Comparison of ENCODE assay signal across 33 cellular contexts in genomic region chr9:131385296-131385695, GRCh38.
"Had no signal": no experiment of that assay in that cellular context is flagged by ENCODE, and none has a peak within 500 bp of the region (broad histone marks: within the 10 kb centered on the region; RNA-seq: fewer than 3 reads in every experiment).

No MANE protein-coding gene starts in this region.

- H3K4me3 Mint-ChIP-seq: activated CD4-positive, alpha-beta T cell treated with anti-CD3 and anti-CD28 coated beads, Interleukin-2, amount 10 ng/mL, durations not matched to agents 24 days and 14 days; activated CD8-positive, alpha-beta T cell treated with anti-CD3 and anti-CD28 coated beads for 36 hours; activated naive CD8-positive, alpha-beta T cell treated with anti-CD3 and anti-CD28 coated beads for 36 hours; activated T-cell treated with anti-CD3 and anti-CD28 coated beads, Interleukin-2, amount 50 U/mL, for 72 hours; activated T-helper 17 cell treated with anti-CD3 and anti-CD28 coated beads, Interleukin-2, amount 50 U/mL, for 72 hours; T-helper 1 cell treated with Interleukin-12 subunit alpha and Interleukin-12 subunit beta and Interleukin-4 antibody, amounts not matched to agents 30 μg/mL and 1 μg/mL, for 36 hours; T-helper 2 cell treated with Interferon-gamma antibody and Interleukin-4, amounts not matched to agents 5 μg/mL and 100 μg/mL, for 36 hours had no signal

- H2AFZ ChIP-seq: PC-9 had no signal

- H3K4me3 ChIP-seq: K562, PC-9, SK-N-MC had no signal

- H3K9me3 Mint-ChIP-seq: activated CD4-positive, alpha-beta T cell treated with anti-CD3 and anti-CD28 coated beads, Interleukin-2, amount 10 ng/mL, durations not matched to agents 24 days and 14 days; activated CD8-positive, alpha-beta T cell treated with anti-CD3 and anti-CD28 coated beads for 36 hours; activated naive CD8-positive, alpha-beta T cell treated with anti-CD3 and anti-CD28 coated beads for 36 hours; activated T-cell treated with anti-CD3 and anti-CD28 coated beads, Interleukin-2, amount 50 U/mL, for 72 hours; activated T-helper 17 cell treated with anti-CD3 and anti-CD28 coated beads, Interleukin-2, amount 50 U/mL, for 72 hours; T-helper 1 cell treated with Interleukin-12 subunit alpha and Interleukin-12 subunit beta and Interleukin-4 antibody, amounts not matched to agents 30 μg/mL and 1 μg/mL, for 36 hours; T-helper 2 cell treated with Interferon-gamma antibody and Interleukin-4, amounts not matched to agents 5 μg/mL and 100 μg/mL, for 36 hours had no signal

- DNase-seq: activated CD4-positive, alpha-beta T cell treated with anti-CD3 and anti-CD28 coated beads for 1 hour; activated CD4-positive, alpha-beta T cell treated with anti-CD3 and anti-CD28 coated beads, Interleukin-2, amount 10 ng/mL, durations not matched to agents 24 days and 14 days; activated CD4-positive, alpha-beta T cell treated with anti-CD3 and anti-CD28 coated beads, Interleukin-2, amount 50 U/mL, for 4 hours; activated CD4-positive, CD25-positive, alpha-beta regulatory T cell; activated CD8-positive, alpha-beta T cell treated with anti-CD3 and anti-CD28 coated beads for 36 hours; activated effector memory CD4-positive, alpha-beta T cell treated with anti-CD3 and anti-CD28 coated beads, Interleukin-2, amount 50 U/mL, for 16 hours; activated naive CD4-positive, alpha-beta T cell; activated naive CD4-positive, alpha-beta T cell treated with anti-CD3 and anti-CD28 coated beads, Interleukin-2, amount 50 U/mL, for 16 hours; activated naive CD8-positive, alpha-beta T cell treated with anti-CD3 and anti-CD28 coated beads for 36 hours; activated T-cell treated with anti-CD3 and anti-CD28 coated beads, Interleukin-2, amount 50 U/mL, for 1 hour; activated T-cell treated with anti-CD3 and anti-CD28 coated beads, Interleukin-2, amount 50 U/mL, for 72 hours; amniotic stem cell; aorta; brain microvascular endothelial cell; central memory CD4-positive, alpha-beta T cell; IMR-90; NCI-H1092 treated with DMSO at 0.1 percent for 48 hours; NCI-H1417; NCI-H146; NCI-H187; NCI-H2081; NCI-H2171 treated with DMSO at 0.1 percent for 48 hours; NCI-H345; NCI-H524 treated with DMSO at 0.1 percent for 48 hours; NCI-H748 treated with DMSO at 0.1 percent for 48 hours; NK-92 treated with Interleukin-12 subunit alpha and Interleukin-12 subunit beta, amount 100 ng/mL, for 24 hours; PC-9; Right ventricle myocardium superior had no signal

- H3K36me3 ChIP-seq: brain microvascular endothelial cell had no signal

- H3K4me2 ChIP-seq: PC-9 had no signal

- ATAC-seq: activated CD8-positive, alpha-beta T cell treated with anti-CD3 and anti-CD28 coated beads for 36 hours; activated T-cell treated with anti-CD3 and anti-CD28 coated beads, Interleukin-2, amount 50 U/mL, for 72 hours; activated T-helper 17 cell treated with anti-CD3 and anti-CD28 coated beads, Interleukin-2, amount 50 U/mL, for 72 hours; K562 had no signal

- H3K36me3 Mint-ChIP-seq: activated naive CD8-positive, alpha-beta T cell treated with anti-CD3 and anti-CD28 coated beads for 36 hours had no signal

- H3K27ac ChIP-seq: brain microvascular endothelial cell, PC-9, SK-N-MC had no signal

- H3K27ac Mint-ChIP-seq: activated CD4-positive, alpha-beta T cell treated with anti-CD3 and anti-CD28 coated beads, Interleukin-2, amount 10 ng/mL, durations not matched to agents 24 days and 14 days; activated CD8-positive, alpha-beta T cell treated with anti-CD3 and anti-CD28 coated beads for 36 hours; activated naive CD8-positive, alpha-beta T cell treated with anti-CD3 and anti-CD28 coated beads for 36 hours; activated T-cell treated with anti-CD3 and anti-CD28 coated beads, Interleukin-2, amount 50 U/mL, for 72 hours; activated T-helper 17 cell treated with anti-CD3 and anti-CD28 coated beads, Interleukin-2, amount 50 U/mL, for 72 hours; T-helper 1 cell treated with Interleukin-12 subunit alpha and Interleukin-12 subunit beta and Interleukin-4 antibody, amounts not matched to agents 30 μg/mL and 1 μg/mL, for 36 hours; T-helper 2 cell treated with Interferon-gamma antibody and Interleukin-4, amounts not matched to agents 5 μg/mL and 100 μg/mL, for 36 hours had no signal

- H3K27me3 ChIP-seq: brain microvascular endothelial cell had no signal

- H3K27me3 Mint-ChIP-seq: activated CD8-positive, alpha-beta T cell treated with anti-CD3 and anti-CD28 coated beads for 36 hours; activated naive CD8-positive, alpha-beta T cell treated with anti-CD3 and anti-CD28 coated beads for 36 hours; activated T-helper 17 cell treated with anti-CD3 and anti-CD28 coated beads, Interleukin-2, amount 50 U/mL, for 72 hours had no signal

- H3K4me1 Mint-ChIP-seq: activated naive CD8-positive, alpha-beta T cell treated with anti-CD3 and anti-CD28 coated beads for 36 hours; activated T-helper 17 cell treated with anti-CD3 and anti-CD28 coated beads, Interleukin-2, amount 50 U/mL, for 72 hours had no signal
